1 cellular context compared by ENCODE assay signal in genomic region chrX:75276666-75277065, GRCh38.
TF ChIP-seq lines count a peak whose summit lies in the region.

No MANE protein-coding gene starts in this region.

TF ChIP-seq in SK-N-SH treated with all-trans-retinoic acid at 6 μM for 48 hours, 23 proteins besides CTCF, POLR2A, EP300 and RAD21 (continued from another document):
- TF ChIP-seq CREB5 (CRISPR knock-in tag; IDR thresholded peaks at IDR 0.05; ENCODE audit: low read depth): no peak
